1 cellular context compared by ENCODE assay signal in the genomic region with DNA sequence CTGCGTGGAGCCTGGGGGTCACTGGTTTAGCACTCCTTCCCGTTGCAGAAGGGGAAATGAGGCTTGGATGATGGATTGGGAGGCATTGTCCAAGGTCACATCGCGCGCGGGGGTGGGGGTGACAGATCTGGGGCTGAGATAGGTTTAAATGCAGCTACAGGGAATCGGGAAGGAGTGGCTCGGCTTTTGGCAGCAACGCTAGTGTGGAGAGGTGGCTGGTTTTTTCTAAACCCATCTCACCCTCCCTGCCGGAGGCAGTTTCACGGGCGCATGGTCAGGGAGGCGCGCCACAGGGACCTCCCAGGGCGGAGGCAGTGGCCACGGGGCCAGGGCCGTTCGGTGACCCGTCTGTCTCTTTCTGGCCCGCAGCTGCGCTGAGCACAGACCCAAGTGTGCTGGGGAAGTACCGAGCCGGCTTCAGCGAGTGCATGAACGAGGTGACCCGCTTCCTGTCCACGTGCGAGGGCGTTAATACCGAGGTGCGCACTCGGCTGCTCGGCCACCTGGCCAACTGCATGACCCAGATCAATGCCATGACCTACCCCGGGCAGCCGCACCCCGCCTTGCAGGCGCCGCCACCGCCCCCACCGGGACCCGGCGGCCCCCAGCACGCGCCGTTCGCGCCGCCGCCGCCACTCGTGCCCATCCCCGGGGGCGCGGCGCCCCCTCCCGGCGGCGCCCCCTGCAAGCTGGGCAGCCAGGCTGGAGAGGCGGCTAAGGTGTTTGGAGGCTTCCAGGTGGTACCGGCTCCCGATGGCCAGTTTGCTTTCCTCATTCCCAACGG.
TF ChIP-seq lines count a peak whose summit lies in the region.

No MANE protein-coding gene starts in this region.

TF ChIP-seq in HCT116, 20 proteins besides CTCF, POLR2A, EP300 and RAD21 (continued from another document):
- TF ChIP-seq, protein P1, sequence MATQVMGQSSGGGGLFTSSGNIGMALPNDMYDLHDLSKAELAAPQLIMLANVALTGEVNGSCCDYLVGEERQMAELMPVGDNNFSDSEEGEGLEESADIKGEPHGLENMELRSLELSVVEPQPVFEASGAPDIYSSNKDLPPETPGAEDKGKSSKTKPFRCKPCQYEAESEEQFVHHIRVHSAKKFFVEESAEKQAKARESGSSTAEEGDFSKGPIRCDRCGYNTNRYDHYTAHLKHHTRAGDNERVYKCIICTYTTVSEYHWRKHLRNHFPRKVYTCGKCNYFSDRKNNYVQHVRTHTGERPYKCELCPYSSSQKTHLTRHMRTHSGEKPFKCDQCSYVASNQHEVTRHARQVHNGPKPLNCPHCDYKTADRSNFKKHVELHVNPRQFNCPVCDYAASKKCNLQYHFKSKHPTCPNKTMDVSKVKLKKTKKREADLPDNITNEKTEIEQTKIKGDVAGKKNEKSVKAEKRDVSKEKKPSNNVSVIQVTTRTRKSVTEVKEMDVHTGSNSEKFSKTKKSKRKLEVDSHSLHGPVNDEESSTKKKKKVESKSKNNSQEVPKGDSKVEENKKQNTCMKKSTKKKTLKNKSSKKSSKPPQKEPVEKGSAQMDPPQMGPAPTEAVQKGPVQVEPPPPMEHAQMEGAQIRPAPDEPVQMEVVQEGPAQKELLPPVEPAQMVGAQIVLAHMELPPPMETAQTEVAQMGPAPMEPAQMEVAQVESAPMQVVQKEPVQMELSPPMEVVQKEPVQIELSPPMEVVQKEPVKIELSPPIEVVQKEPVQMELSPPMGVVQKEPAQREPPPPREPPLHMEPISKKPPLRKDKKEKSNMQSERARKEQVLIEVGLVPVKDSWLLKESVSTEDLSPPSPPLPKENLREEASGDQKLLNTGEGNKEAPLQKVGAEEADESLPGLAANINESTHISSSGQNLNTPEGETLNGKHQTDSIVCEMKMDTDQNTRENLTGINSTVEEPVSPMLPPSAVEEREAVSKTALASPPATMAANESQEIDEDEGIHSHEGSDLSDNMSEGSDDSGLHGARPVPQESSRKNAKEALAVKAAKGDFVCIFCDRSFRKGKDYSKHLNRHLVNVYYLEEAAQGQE (IDR thresholded peaks at IDR 0.05; ENCODE audit: low read depth) = no peak
- TF ChIP-seq, protein P2, sequence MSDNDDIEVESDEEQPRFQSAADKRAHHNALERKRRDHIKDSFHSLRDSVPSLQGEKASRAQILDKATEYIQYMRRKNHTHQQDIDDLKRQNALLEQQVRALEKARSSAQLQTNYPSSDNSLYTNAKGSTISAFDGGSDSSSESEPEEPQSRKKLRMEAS (IDR thresholded peaks at IDR 0.05) = no peak
- TF ChIP-seq POLR2AphosphoS5 (IDR thresholded peaks at IDR 0.05; ENCODE audit: low read depth, low read length) (peak; percentile 29; the same call in 1 of the 2 replicates), CEBPB (IDR thresholded peaks at IDR 0.05; ENCODE audit: low read depth) (no peak), SRF (IDR thresholded peaks at IDR 0.05; ENCODE audit: low read depth) (no peak), EZH2 (IDR thresholded peaks at IDR 0.05) (no peak)
- TF ChIP-seq, protein P3, sequence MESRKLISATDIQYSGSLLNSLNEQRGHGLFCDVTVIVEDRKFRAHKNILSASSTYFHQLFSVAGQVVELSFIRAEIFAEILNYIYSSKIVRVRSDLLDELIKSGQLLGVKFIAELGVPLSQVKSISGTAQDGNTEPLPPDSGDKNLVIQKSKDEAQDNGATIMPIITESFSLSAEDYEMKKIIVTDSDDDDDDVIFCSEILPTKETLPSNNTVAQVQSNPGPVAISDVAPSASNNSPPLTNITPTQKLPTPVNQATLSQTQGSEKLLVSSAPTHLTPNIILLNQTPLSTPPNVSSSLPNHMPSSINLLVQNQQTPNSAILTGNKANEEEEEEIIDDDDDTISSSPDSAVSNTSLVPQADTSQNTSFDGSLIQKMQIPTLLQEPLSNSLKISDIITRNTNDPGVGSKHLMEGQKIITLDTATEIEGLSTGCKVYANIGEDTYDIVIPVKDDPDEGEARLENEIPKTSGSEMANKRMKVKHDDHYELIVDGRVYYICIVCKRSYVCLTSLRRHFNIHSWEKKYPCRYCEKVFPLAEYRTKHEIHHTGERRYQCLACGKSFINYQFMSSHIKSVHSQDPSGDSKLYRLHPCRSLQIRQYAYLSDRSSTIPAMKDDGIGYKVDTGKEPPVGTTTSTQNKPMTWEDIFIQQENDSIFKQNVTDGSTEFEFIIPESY (IDR thresholded peaks at IDR 0.05; ENCODE audit: extremely low read depth, insufficient replicate concordance, low read length) = no peak
TF ChIP-seq in HCT116: peak in this region for 3.
